Comparison of ENCODE assay signal across 8 cellular contexts in the genomic region with DNA sequence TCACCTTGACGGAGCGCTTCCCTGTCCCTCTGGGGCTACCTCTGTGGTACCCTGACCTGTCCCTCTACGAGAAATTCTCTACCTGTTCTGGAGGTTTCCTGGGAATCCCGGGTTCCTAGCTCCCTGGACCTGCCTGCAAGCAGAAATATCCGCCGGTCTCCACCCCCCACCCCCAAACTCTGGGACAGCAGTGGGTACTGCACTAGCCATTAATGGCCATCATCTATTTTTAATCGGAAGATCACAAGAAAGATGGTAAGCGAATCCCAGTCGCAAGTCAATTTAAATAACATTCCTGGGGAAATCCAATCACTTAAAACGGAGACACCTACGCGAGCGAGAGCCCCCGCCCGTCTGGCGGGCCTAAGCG. TPM values are rescaled to one million over a fixed set of nuclear protein-coding genes. Genes with fewer than 3 reads are reported as not detected.
DNase-seq lines count a peak whose midpoint lies in the region; ATAC-seq and TF ChIP-seq lines count a peak whose summit lies in the region.

No MANE protein-coding gene starts in this region.

- H3K9me3 Mint-ChIP-seq in CD4-positive, alpha-beta memory T cell = no peaks in the 10 kb centered on the region
- H3K9me3 Mint-ChIP-seq in endothelial cell (ENCODE audit: unreplicated experiment) = no peaks in the 10 kb centered on the region

- peaks cover 13 to 22% (median 15%) of the 10 kb centered on the region in 4 donors for H3K4me1 Mint-ChIP-seq in CD4-positive, alpha-beta memory T cell
- peaks cover 18% of the 10 kb centered on the region for H3K4me1 Mint-ChIP-seq in endothelial cell (ENCODE audit: unreplicated experiment)

- peak overlapping the region in 1 of 2 donors; percentile 50 for H3K4me3 ChIP-seq in CD4-positive, alpha-beta memory T cell (ENCODE audit: low read length in 2 of 2)
- H3K4me3 ChIP-seq in NT2/D1 (ENCODE audit: insufficient read length, low read depth) (peak overlapping the region; percentile 50), osteoblast (ENCODE audit: insufficient read depth, low read length) (peak overlapping the region; percentile 73)

- H3K27ac ChIP-seq in CD4-positive, alpha-beta memory T cell (ENCODE audit: low read depth, low read length) = no peak overlapping the region
- H3K27ac ChIP-seq in osteoblast (ENCODE audit: low read depth, low read length) = no peak overlapping the region

- ATAC-seq in esophagus mucosa (no peak), GM21737 (IDR thresholded peaks at IDR 0.05; ENCODE audit: unreplicated experiment) (no peak)

- TF ChIP-seq CTCF in endothelial cell (IDR thresholded peaks at IDR 0.05; ENCODE audit: unreplicated experiment) = no peak
- no peak for TF ChIP-seq CTCF in osteoblast (IDR thresholded peaks at IDR 0.05; ENCODE audit: extremely low read depth, low read depth, low read length)

- peaks cover 22% of the 10 kb centered on the region for H3K27me3 ChIP-seq in CD4-positive, alpha-beta memory T cell (ENCODE audit: insufficient read depth, low read length)
- H3K27me3 ChIP-seq in NT2/D1 (ENCODE audit: insufficient read depth, insufficient read length) = peaks cover 60% of the 10 kb centered on the region
- peaks cover 64% of the 10 kb centered on the region for H3K27me3 ChIP-seq in osteoblast (ENCODE audit: insufficient read depth, low read length)

- CTCF ChIA-PET in CD4-positive, alpha-beta memory T cell (lab: Charles Lee; ENCODE audit: partially characterized antibody) = interaction anchor here (1.3 kb wide), 1 partner anchor 12 kb away, joined by 4 read pairs; no protein-coding TSS in a partner anchor

- H3K4me2 ChIP-seq in osteoblast (ENCODE audit: insufficient read depth, low read length) = peak overlapping the region; percentile 82

- no peaks in the 10 kb centered on the region for H3K79me2 ChIP-seq in osteoblast (ENCODE audit: insufficient read depth, low read length)

- peaks cover 18% of the 10 kb centered on the region for H3K4me1 ChIP-seq in CD4-positive, alpha-beta memory T cell (ENCODE audit: insufficient read depth, low read length)
- H3K4me1 ChIP-seq in NT2/D1 (ENCODE audit: insufficient read depth, insufficient read length) = peaks cover 7% of the 10 kb centered on the region
- peaks cover 7% of the 10 kb centered on the region for H3K4me1 ChIP-seq in osteoblast (ENCODE audit: insufficient read depth, low read length)

- peak overlapping the region; percentile 68 to 85 (median 80) for H3K4me3 Mint-ChIP-seq in CD4-positive, alpha-beta memory T cell
- peak overlapping the region; percentile 71 for H3K4me3 Mint-ChIP-seq in endothelial cell (ENCODE audit: unreplicated experiment)

- H3K27me3 Mint-ChIP-seq in CD4-positive, alpha-beta memory T cell = peaks cover 30 to 50% of the 10 kb centered on the region in 2 donors
- H3K27me3 Mint-ChIP-seq in endothelial cell (ENCODE audit: unreplicated experiment) = peaks cover 16% of the 10 kb centered on the region

- peak overlapping the region; percentile 73 for H3K9ac ChIP-seq in NT2/D1 (ENCODE audit: insufficient read length, low read depth)

- peak overlapping the region in 1 of 7 donors; percentile 27 for H3K27ac Mint-ChIP-seq in CD4-positive, alpha-beta memory T cell
- peak overlapping the region; percentile 57 for H3K27ac Mint-ChIP-seq in endothelial cell (ENCODE audit: unreplicated experiment)

- H3K36me3 Mint-ChIP-seq in CD4-positive, alpha-beta memory T cell = no peaks in the 10 kb centered on the region
- H3K36me3 Mint-ChIP-seq in endothelial cell (ENCODE audit: low read depth, unreplicated experiment) = no peaks in the 10 kb centered on the region

- intact Hi-C loops in CD4-positive, alpha-beta memory T cell (cut with micrococcal nuclease) = loop anchor here (5.0 kb wide), 1 partner anchor 178 kb away; no protein-coding TSS in a partner anchor

- no peaks in the 10 kb centered on the region for H3K9me3 ChIP-seq in CD4-positive, alpha-beta memory T cell (ENCODE audit: control insufficient read depth in 1 of 2, low read length in 2 of 2)
- H3K9me3 ChIP-seq in NT2/D1 (ENCODE audit: insufficient read depth, low read length) (no peaks in the 10 kb centered on the region), osteoblast (ENCODE audit: low read depth, low read length) (no peaks in the 10 kb centered on the region)

- H4K20me1 ChIP-seq in osteoblast (ENCODE audit: insufficient read depth, low read length) = peaks cover 3% of the 10 kb centered on the region

- peak overlapping the region; percentile 83 for H2AFZ ChIP-seq in osteoblast (ENCODE audit: low read length)

- H3K36me3 ChIP-seq in CD4-positive, alpha-beta memory T cell (ENCODE audit: insufficient read depth, low read length) = no peaks in the 10 kb centered on the region
- H3K36me3 ChIP-seq in NT2/D1 (ENCODE audit: insufficient read depth, insufficient read length, low read length) (no peaks in the 10 kb centered on the region), osteoblast (ENCODE audit: insufficient read depth, low read length) (no peaks in the 10 kb centered on the region)

- POLR2A ChIA-PET in CD4-positive, alpha-beta memory T cell (lab: Charles Lee; ENCODE audit: partially characterized antibody) = no interaction called here

- no peak for DNase-seq in CD4-positive, alpha-beta memory T cell
- DNase-seq in NT2/D1 (ENCODE audit: low read depth, low spot score) = no peak
- no peak for DNase-seq in endothelial cell (ENCODE audit: low spot score)
- DNase-seq in osteoblast (ENCODE audit: insufficient read length, low spot score, missing footprints) = no peak
- no peak for DNase-seq in SKM-1 (lab: John Stamatoyannopoulos, UW; ENCODE audit: unreplicated experiment)
- DNase-seq in middle frontal gyrus (ENCODE audit: extremely low spot score, low spot score) = no peak

RNA-seq across cellular contexts. Expression of gene C3orf80, which starts 0.4 kb away (rescaled TPM):
- total RNA-seq in CD4-positive, alpha-beta memory T cell = not detected
- not detected for polyA plus RNA-seq in CD4-positive, alpha-beta memory T cell
- total RNA-seq in endothelial cell (ENCODE audit: unreplicated experiment) = not detected
- total RNA-seq in osteoblast = 1.2 and 2.2 TPM in 2 replicates
- total RNA-seq in esophagus mucosa = 5.9 TPM
